In the genomic region with DNA sequence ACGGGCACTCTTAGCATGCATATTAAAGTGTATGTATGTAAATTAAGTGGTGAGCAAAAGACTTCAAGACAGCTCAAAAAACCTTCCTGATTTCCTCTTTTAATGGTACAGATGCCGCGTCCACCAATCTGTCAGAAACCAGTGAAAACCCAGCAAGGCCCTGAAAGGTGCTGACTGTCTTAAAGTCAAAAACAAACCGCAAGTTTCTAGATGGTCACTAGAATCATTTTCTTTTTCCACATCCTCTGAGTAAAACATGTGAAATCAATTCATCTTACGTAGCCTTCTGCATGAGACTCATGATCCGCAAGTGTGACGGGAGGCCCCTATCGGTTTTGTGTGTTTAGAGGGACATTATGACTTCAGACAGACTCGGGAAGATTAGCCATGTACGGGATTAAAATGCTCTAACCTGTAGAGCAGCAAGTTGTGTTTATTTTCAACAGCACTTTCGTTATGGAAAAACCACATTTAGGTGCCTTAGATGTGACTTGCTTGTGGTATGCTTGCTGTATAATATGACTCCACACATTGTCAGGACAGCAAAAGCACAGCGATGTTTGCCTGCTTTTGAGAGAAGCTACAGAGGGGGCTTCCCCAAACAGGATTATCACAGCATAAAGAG, we compare ENCODE assay signal across 1 cellular context.
A peak's percentile ranks its signal among the peaks of the same experiment; 100 is the strongest.
TF ChIP-seq lines count a peak whose summit lies in the region.

No MANE protein-coding gene starts in this region.

TF ChIP-seq in GM12878, 131 proteins besides CTCF, POLR2A, EP300 and RAD21 (continued from another document):
- TF ChIP-seq CREM (IDR thresholded peaks at IDR 0.05; ENCODE audit: low read depth): peak; percentile 93
- TF ChIP-seq EED (IDR thresholded peaks at IDR 0.05; ENCODE audit: low read depth): peak; percentile 88
- TF ChIP-seq CREB1 (IDR thresholded peaks at IDR 0.05; ENCODE audit: low read depth): peak; percentile 96
- TF ChIP-seq, protein P1, sequence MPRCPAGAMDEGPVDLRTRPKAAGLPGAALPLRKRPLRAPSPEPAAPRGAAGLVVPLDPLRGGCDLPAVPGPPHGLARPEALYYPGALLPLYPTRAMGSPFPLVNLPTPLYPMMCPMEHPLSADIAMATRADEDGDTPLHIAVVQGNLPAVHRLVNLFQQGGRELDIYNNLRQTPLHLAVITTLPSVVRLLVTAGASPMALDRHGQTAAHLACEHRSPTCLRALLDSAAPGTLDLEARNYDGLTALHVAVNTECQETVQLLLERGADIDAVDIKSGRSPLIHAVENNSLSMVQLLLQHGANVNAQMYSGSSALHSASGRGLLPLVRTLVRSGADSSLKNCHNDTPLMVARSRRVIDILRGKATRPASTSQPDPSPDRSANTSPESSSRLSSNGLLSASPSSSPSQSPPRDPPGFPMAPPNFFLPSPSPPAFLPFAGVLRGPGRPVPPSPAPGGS (IDR thresholded peaks at IDR 0.05; ENCODE audit: borderline replicate concordance, insufficient read depth, low read depth, low read length, poor library complexity, severe bottlenecking): peak; percentile 62
- peak; percentile 87 for TF ChIP-seq NFIC (IDR thresholded peaks at IDR 0.05; ENCODE audit: low read depth, low read length)
- peak; percentile 94 for TF ChIP-seq ATF7 (IDR thresholded peaks at IDR 0.05; ENCODE audit: low read depth)
- no peak for TF ChIP-seq SREBF1 (IDR thresholded peaks at IDR 0.05; ENCODE audit: low read length)
- TF ChIP-seq MTA2 (IDR thresholded peaks at IDR 0.05; ENCODE audit: low read depth): peak; percentile 89
- no peak for TF ChIP-seq WRNIP1 (IDR thresholded peaks at IDR 0.05; ENCODE audit: borderline replicate concordance, low read depth, low read length)
- TF ChIP-seq, protein P2, sequence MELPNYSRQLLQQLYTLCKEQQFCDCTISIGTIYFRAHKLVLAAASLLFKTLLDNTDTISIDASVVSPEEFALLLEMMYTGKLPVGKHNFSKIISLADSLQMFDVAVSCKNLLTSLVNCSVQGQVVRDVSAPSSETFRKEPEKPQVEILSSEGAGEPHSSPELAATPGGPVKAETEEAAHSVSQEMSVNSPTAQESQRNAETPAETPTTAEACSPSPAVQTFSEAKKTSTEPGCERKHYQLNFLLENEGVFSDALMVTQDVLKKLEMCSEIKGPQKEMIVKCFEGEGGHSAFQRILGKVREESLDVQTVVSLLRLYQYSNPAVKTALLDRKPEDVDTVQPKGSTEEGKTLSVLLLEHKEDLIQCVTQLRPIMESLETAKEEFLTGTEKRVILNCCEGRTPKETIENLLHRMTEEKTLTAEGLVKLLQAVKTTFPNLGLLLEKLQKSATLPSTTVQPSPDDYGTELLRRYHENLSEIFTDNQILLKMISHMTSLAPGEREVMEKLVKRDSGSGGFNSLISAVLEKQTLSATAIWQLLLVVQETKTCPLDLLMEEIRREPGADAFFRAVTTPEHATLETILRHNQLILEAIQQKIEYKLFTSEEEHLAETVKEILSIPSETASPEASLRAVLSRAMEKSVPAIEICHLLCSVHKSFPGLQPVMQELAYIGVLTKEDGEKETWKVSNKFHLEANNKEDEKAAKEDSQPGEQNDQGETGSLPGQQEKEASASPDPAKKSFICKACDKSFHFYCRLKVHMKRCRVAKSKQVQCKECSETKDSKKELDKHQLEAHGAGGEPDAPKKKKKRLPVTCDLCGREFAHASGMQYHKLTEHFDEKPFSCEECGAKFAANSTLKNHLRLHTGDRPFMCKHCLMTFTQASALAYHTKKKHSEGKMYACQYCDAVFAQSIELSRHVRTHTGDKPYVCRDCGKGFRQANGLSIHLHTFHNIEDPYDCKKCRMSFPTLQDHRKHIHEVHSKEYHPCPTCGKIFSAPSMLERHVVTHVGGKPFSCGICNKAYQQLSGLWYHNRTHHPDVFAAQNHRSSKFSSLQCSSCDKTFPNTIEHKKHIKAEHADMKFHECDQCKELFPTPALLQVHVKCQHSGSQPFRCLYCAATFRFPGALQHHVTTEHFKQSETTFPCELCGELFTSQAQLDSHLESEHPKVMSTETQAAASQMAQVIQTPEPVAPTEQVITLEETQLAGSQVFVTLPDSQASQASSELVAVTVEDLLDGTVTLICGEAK (IDR thresholded peaks at IDR 0.05; ENCODE audit: borderline replicate concordance): no peak
- peak; percentile 86; the same call in 1 of the 2 replicates for TF ChIP-seq CBFB (IDR thresholded peaks at IDR 0.05; ENCODE audit: low read depth)
- peak; percentile 38; the same call in 1 of the 2 replicates for TF ChIP-seq HDGF (IDR thresholded peaks at IDR 0.05)
- no peak for TF ChIP-seq SUZ12 (IDR thresholded peaks at IDR 0.05; ENCODE audit: unreplicated experiment)
- TF ChIP-seq SPI1 (IDR thresholded peaks at IDR 0.05; ENCODE audit: borderline replicate concordance, insufficient read depth, low read depth, low read length): peak; percentile 77
- TF ChIP-seq, protein P3, sequence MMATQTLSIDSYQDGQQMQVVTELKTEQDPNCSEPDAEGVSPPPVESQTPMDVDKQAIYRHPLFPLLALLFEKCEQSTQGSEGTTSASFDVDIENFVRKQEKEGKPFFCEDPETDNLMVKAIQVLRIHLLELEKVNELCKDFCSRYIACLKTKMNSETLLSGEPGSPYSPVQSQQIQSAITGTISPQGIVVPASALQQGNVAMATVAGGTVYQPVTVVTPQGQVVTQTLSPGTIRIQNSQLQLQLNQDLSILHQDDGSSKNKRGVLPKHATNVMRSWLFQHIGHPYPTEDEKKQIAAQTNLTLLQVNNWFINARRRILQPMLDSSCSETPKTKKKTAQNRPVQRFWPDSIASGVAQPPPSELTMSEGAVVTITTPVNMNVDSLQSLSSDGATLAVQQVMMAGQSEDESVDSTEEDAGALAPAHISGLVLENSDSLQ (IDR thresholded peaks at IDR 0.05): peak; percentile 72
- peak; percentile 70 for TF ChIP-seq JUNB (IDR thresholded peaks at IDR 0.05)
- TF ChIP-seq, protein P4, sequence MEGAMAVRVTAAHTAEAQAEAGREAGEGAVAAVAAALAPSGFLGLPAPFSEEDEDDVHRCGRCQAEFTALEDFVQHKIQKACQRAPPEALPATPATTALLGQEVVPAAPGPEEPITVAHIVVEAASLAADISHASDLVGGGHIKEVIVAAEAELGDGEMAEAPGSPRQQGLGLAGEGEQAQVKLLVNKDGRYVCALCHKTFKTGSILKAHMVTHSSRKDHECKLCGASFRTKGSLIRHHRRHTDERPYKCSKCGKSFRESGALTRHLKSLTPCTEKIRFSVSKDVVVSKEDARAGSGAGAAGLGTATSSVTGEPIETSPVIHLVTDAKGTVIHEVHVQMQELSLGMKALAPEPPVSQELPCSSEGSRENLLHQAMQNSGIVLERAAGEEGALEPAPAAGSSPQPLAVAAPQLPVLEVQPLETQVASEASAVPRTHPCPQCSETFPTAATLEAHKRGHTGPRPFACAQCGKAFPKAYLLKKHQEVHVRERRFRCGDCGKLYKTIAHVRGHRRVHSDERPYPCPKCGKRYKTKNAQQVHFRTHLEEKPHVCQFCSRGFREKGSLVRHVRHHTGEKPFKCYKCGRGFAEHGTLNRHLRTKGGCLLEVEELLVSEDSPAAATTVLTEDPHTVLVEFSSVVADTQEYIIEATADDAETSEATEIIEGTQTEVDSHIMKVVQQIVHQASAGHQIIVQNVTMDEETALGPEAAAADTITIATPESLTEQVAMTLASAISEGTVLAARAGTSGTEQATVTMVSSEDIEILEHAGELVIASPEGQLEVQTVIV (IDR thresholded peaks at IDR 0.05; ENCODE audit: borderline replicate concordance, partially characterized antibody): no peak
- peak; percentile 88 for TF ChIP-seq TBL1XR1 (IDR thresholded peaks at IDR 0.05; ENCODE audit: low read depth, low read length)
- TF ChIP-seq ASH2L (IDR thresholded peaks at IDR 0.05; ENCODE audit: borderline replicate concordance, low read depth): peak; percentile 70
- 0 out of 2 replicates have a peak, but pooled peaks have one; percentile 56 for TF ChIP-seq MEF2A (IDR thresholded peaks at IDR 0.05; ENCODE audit: insufficient read depth, low read depth, low read length)
- peak; percentile 58 for TF ChIP-seq CHD2 (IDR thresholded peaks at IDR 0.05; ENCODE audit: borderline replicate concordance, low read depth, low read length)
